ENCODE assay signal across 32 cellular contexts in genomic region chr12:5578775-5579174, GRCh38.
"Had no signal": no experiment of that assay in that cellular context is flagged by ENCODE, and none has a peak within 500 bp of the region (broad histone marks: within the 10 kb centered on the region; RNA-seq: fewer than 3 reads in every experiment).

No MANE protein-coding gene starts in this region.

- H3K27me3 ChIP-seq: adrenal gland, ascending aorta, body of pancreas, brain microvascular endothelial cell, breast epithelium, cardiac muscle cell had no signal

- H3K27ac ChIP-seq: adrenal gland, ascending aorta, body of pancreas, brain microvascular endothelial cell had no signal

- FAIRE-seq: astrocyte, bronchial epithelial cell had no signal

- H3K4me1 ChIP-seq: adrenal gland, ascending aorta, body of pancreas, breast epithelium had no signal

- H3K9me3 ChIP-seq: adrenal gland, ascending aorta, body of pancreas, breast epithelium had no signal

- H3K4me3 ChIP-seq: adrenal gland, ascending aorta, body of pancreas, breast epithelium, cardiac muscle cell had no signal

- DNase-seq: activated effector memory CD4-positive, alpha-beta T cell treated with anti-CD3 and anti-CD28 coated beads, Interleukin-2, amount 50 U/mL, for 16 hours; activated effector memory CD4-positive, alpha-beta T cell treated with Interleukin-2 at 50 U/mL for 16 hours; activated gamma-delta T cell; activated gamma-delta T cell treated with Interleukin-2 at 50 U/mL for 16 hours; activated naive CD4-positive, alpha-beta T cell; activated naive CD4-positive, alpha-beta T cell treated with anti-CD3 and anti-CD28 coated beads for 36 hours; activated naive CD4-positive, alpha-beta T cell treated with anti-CD3 and anti-CD28 coated beads, Interleukin-2, amount 10 ng/mL, durations not matched to agents 7 days and 5 days; activated naive CD4-positive, alpha-beta T cell treated with anti-CD3 and anti-CD28 coated beads, Interleukin-2, amount 50 U/mL, for 16 hours; activated naive CD4-positive, alpha-beta T cell treated with Interleukin-2 at 50 U/mL for 16 hours; activated naive CD8-positive, alpha-beta T cell treated with anti-CD3 and anti-CD28 coated beads for 36 hours; activated naive CD8-positive, alpha-beta T cell treated with anti-CD3 and anti-CD28 coated beads, Interleukin-2, amount 10 ng/mL, durations not matched to agents 7 days and 5 days; activated naive CD8-positive, alpha-beta T cell treated with anti-CD3 and anti-CD28 coated beads, Interleukin-2, amount 50 U/mL, for 24 hours; activated T-cell treated with anti-CD3 and anti-CD28 coated beads, Interleukin-2, amount 50 U/mL, for 4 hours; activated T-cell treated with anti-CD3 and anti-CD28 coated beads, Interleukin-2, amount 50 U/mL, for 48 hours; activated T-cell treated with anti-CD3 and anti-CD28 coated beads, Interleukin-2, amount 50 U/mL, for 72 hours; adrenal gland; amniotic stem cell; amygdala; anterior cingulate cortex; aorta; body of pancreas; brain microvascular endothelial cell; caudate nucleus; central memory CD4-positive, alpha-beta T cell; cerebellar nuclear complex had no signal

- H3K36me3 ChIP-seq: adrenal gland, ascending aorta, brain microvascular endothelial cell, breast epithelium, cardiac muscle cell had no signal

- ATAC-seq: activated naive CD4-positive, alpha-beta T cell treated with anti-CD3 and anti-CD28 coated beads, Interleukin-2, amount 50 U/mL, for 72 hours; activated naive CD8-positive, alpha-beta T cell treated with anti-CD3 and anti-CD28 coated beads, Interleukin-2, amount 50 U/mL, for 24 hours; activated T-cell treated with anti-CD3 and anti-CD28 coated beads, Interleukin-2, amount 50 U/mL, for 4 hours; activated T-cell treated with anti-CD3 and anti-CD28 coated beads, Interleukin-2, amount 50 U/mL, for 72 hours; activated T-helper 17 cell treated with anti-CD3 and anti-CD28 coated beads, Interleukin-2, amount 50 U/mL, for 72 hours; body of pancreas had no signal
